Comparison of ENCODE assay signal across 16 cellular contexts in the genomic region with DNA sequence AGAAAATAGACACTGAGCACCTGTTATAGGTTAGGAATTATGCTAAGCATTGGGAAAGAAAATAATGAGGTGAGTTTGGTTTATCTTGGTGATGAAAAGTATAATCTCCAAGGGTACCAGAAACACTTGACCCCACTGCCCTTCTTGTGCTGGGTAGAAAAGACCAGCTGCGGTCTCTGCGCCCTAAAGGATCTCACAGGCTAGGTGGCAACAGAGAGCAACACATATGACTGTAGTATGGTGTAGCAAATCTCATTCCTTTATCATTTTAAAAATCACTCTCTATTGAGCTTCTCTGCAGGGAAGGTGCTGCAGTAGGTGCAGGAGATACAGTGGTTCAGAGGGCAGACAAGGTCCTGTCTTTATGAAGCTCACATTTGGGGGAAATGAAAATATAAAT. TPM values are rescaled to one million over a fixed set of nuclear protein-coding genes. Genes with fewer than 3 reads are reported as not detected.
DNase-seq lines count a peak whose midpoint lies in the region; ATAC-seq, FAIRE-seq and TF ChIP-seq lines count a peak whose summit lies in the region.
"Had no signal": no experiment of that assay in that cellular context is flagged by ENCODE, and none has a peak within 500 bp of the region (broad histone marks: within the 10 kb centered on the region; RNA-seq: fewer than 3 reads in every experiment).

No MANE protein-coding gene starts in this region.

- no peak overlapping the region for H2BK120ac ChIP-seq in H9 (ENCODE audit: low read depth, low read length, poor library complexity, severe bottlenecking)

- peaks cover 0 to 6% (median 0%) of the 10 kb centered on the region in 3 experiments; a peak in 2 of 7 replicates for H3K36me3 Mint-ChIP-seq in H9 (ENCODE audit: insufficient read depth in 1 of 3, low read depth in 3 of 3)
- H3K36me3 Mint-ChIP-seq in activated naive CD4-positive, alpha-beta T cell treated with anti-CD3 and anti-CD28 coated beads, Interleukin-2, amount 50 U/mL, for 72 hours = no peaks in the 10 kb centered on the region
- H3K36me3 Mint-ChIP-seq: CD8-positive, alpha-beta memory T cell had no signal

- H3K27me3 ChIP-seq in H9 (ENCODE audit: insufficient read depth, low read length) (no peaks in the 10 kb centered on the region), Loucy (ENCODE audit: insufficient read depth, low read length, poor library complexity, severe bottlenecking) (no peaks in the 10 kb centered on the region), foreskin keratinocyte (peaks cover 5% of the 10 kb centered on the region), small intestine (ENCODE audit: control insufficient read depth in 2 of 2, insufficient read depth in 2 of 2, low read length in 2 of 2) (no peaks in the 10 kb centered on the region)

- H3K23me2 ChIP-seq in H9 (ENCODE audit: insufficient read length, low read depth, low read length, poor library complexity, severe bottlenecking) = no peaks in the 10 kb centered on the region

- no peak overlapping the region for H4K5ac ChIP-seq in H9 (ENCODE audit: insufficient read length, low read depth, low read length)

- H3K27ac ChIP-seq in H9 (ENCODE audit: insufficient read length, low read depth, low read length) (no peak overlapping the region), VCaP (no peak overlapping the region), foreskin keratinocyte (no peak overlapping the region), small intestine (ENCODE audit: low read depth in 1 of 2, low read length in 1 of 2) (no peak overlapping the region)

- DNase-seq in H9 (no peak), foreskin keratinocyte (no peak), small intestine (no peak), NCI-H2107 treated with DMSO at 0.1 percent for 48 hours (lab: John Stamatoyannopoulos, UW; ENCODE audit: unreplicated experiment) (no peak)
- DNase-seq in activated naive CD4-positive, alpha-beta T cell treated with anti-CD3 and anti-CD28 coated beads, Interleukin-2, amount 50 U/mL, for 72 hours (ENCODE audit: low spot score in 2 of 2) = no peak
- DNase-seq: ACHN; C1 segment of cervical spinal cord; CD8-positive, alpha-beta memory T cell; HCEC 1CT; NCI-H1694 treated with DMSO at 0.1 percent for 48 hours; NCI-H2107; NCI-H2227 treated with DMSO at 0.1 percent for 48 hours; SHP77; T-helper 1 cell had no signal

- H3K4me3 ChIP-seq in Loucy (ENCODE audit: low read length, poor library complexity, severe bottlenecking) (no peak overlapping the region), small intestine (ENCODE audit: low read depth in 1 of 2, low read length in 2 of 2) (no peak overlapping the region)

- no peaks in the 10 kb centered on the region for H3K4me1 ChIP-seq in H9 (ENCODE audit: insufficient read depth, low read length)
- peaks cover 28% of the 10 kb centered on the region for H3K4me1 ChIP-seq in Loucy (ENCODE audit: insufficient read depth, low read length, poor library complexity, severe bottlenecking)
- H3K4me1 ChIP-seq in foreskin keratinocyte = no peaks in the 10 kb centered on the region
- no peaks in the 10 kb centered on the region for H3K4me1 ChIP-seq in small intestine (ENCODE audit: control insufficient read depth in 2 of 2, insufficient read depth in 1 of 2, low read depth in 1 of 2, low read length in 1 of 2)

- H2BK12ac ChIP-seq in H9 (ENCODE audit: insufficient read length, low read depth, low read length) = no peak overlapping the region

- H4K8ac ChIP-seq in H9 (replicated peaks; ENCODE audit: insufficient read length, low read depth, low read length) = no peak overlapping the region

- H3K23ac ChIP-seq in H9 (ENCODE audit: insufficient read length, low read depth, low read length) = no peak overlapping the region

- H3K9me2 ChIP-seq in Loucy (replicated peaks; ENCODE audit: low read depth, low read length) = no peaks in the 10 kb centered on the region

- no peak overlapping the region for H4K91ac ChIP-seq in H9 (ENCODE audit: insufficient read length, low read depth, low read length)

- TF ChIP-seq CTCF in H9 (conservative IDR thresholded peaks at IDR 0.05) = peak; percentile 37; the same call in 2 of the 3 replicates
- TF ChIP-seq CTCF in Loucy (conservative IDR thresholded peaks at IDR 0.05; ENCODE audit: low read length) = peak; percentile 53
- TF ChIP-seq CTCF in VCaP (conservative IDR thresholded peaks at IDR 0.05) = 0 out of 2 replicates have a peak, but pooled peaks have one; percentile 15
- peak; percentile 39 for TF ChIP-seq CTCF in foreskin keratinocyte (conservative IDR thresholded peaks at IDR 0.05)

- H3K9me3 ChIP-seq in H9 (ENCODE audit: control insufficient read depth, low read depth, low read length) (no peaks in the 10 kb centered on the region), Loucy (ENCODE audit: insufficient read depth, low read depth, low read length) (no peaks in the 10 kb centered on the region), small intestine (ENCODE audit: control insufficient read depth, low read depth) (no peaks in the 10 kb centered on the region)

- no peak overlapping the region for H2BK15ac ChIP-seq in H9 (ENCODE audit: low read depth, low read length)

- no peaks in the 10 kb centered on the region for H3F3A ChIP-seq in Loucy (ENCODE audit: low read depth)

- H3K79me2 ChIP-seq in H9 (ENCODE audit: insufficient read depth, low read length) (no peaks in the 10 kb centered on the region), Loucy (ENCODE audit: insufficient read depth, low read length) (no peaks in the 10 kb centered on the region)

- no peaks in the 10 kb centered on the region for H4K20me1 ChIP-seq in H9 (ENCODE audit: control insufficient read depth, insufficient read depth, insufficient read length)
- H4K20me1 ChIP-seq in Loucy (ENCODE audit: insufficient read depth, low read length, poor library complexity, severe bottlenecking) = no peaks in the 10 kb centered on the region

- no peak overlapping the region for H3K18ac ChIP-seq in H9 (ENCODE audit: insufficient read length, low read depth, low read length)

- no peak for FAIRE-seq in small intestine (lab: Jason Lieb, UNC)

- H2AK5ac ChIP-seq in H9 (ENCODE audit: insufficient read length, low read length) = no peak overlapping the region

- H3K4me1 Mint-ChIP-seq in H9 = peaks cover 6 to 11% of the 10 kb centered on the region in 2 experiments; a peak in 3 of 4 replicates
- H3K4me1 Mint-ChIP-seq: CD8-positive, alpha-beta memory T cell had no signal

- peaks cover 3% of the 10 kb centered on the region for H3K27me3 Mint-ChIP-seq in H9 (ENCODE audit: low read depth)

- WGBS in H9 (ENCODE audit: extremely low coverage, insufficient read length, low lambda C conversion rate) = no CpG with 5 or more reads among the region's 2 CpGs
- WGBS in small intestine, 3 donors = 81 to 93% (median 88%) methylated on average over 2 of the region's 2 CpGs

- H3K79me1 ChIP-seq in H9 (ENCODE audit: insufficient read depth, low read depth, low read length, poor library complexity, severe bottlenecking) = no peaks in the 10 kb centered on the region

- H3K36me3 ChIP-seq in Loucy (ENCODE audit: insufficient read depth, low read length) (no peaks in the 10 kb centered on the region), small intestine (ENCODE audit: control insufficient read depth in 2 of 2, insufficient read depth in 2 of 2, low read length in 2 of 2) (no peaks in the 10 kb centered on the region)

- no peak overlapping the region for H2BK20ac ChIP-seq in H9 (ENCODE audit: low read depth, low read length, poor library complexity, severe bottlenecking)

- no peaks in the 10 kb centered on the region for H3K9me3 Mint-ChIP-seq in H9
- peaks cover 0 to 6% of the 10 kb centered on the region in 2 donors for H3K9me3 Mint-ChIP-seq in activated naive CD4-positive, alpha-beta T cell treated with anti-CD3 and anti-CD28 coated beads, Interleukin-2, amount 50 U/mL, for 72 hours

- no peak for ATAC-seq in foreskin keratinocyte
- ATAC-seq in activated naive CD4-positive, alpha-beta T cell treated with anti-CD3 and anti-CD28 coated beads, Interleukin-2, amount 50 U/mL, for 72 hours = no peak

- no peak overlapping the region for H3K4me3 Mint-ChIP-seq in H9
- H3K4me3 Mint-ChIP-seq: CD8-positive, alpha-beta memory T cell had no signal

- H3K4me2 ChIP-seq in H9 (ENCODE audit: insufficient read depth, insufficient read length, low read length) (no peak overlapping the region), Loucy (ENCODE audit: low read depth, low read length, poor library complexity, severe bottlenecking) (no peak overlapping the region)

- H3K14ac ChIP-seq in H9 (ENCODE audit: insufficient read depth, low read length) = no peak overlapping the region

- H2AFZ ChIP-seq in H9 (ENCODE audit: low read length) (no peak overlapping the region), Loucy (ENCODE audit: low read length) (no peak overlapping the region)

- H3K27ac Mint-ChIP-seq in H9 = no peak overlapping the region
- H3K27ac Mint-ChIP-seq in activated naive CD4-positive, alpha-beta T cell treated with anti-CD3 and anti-CD28 coated beads, Interleukin-2, amount 50 U/mL, for 72 hours = no peak overlapping the region
- H3K27ac Mint-ChIP-seq: CD8-positive, alpha-beta memory T cell had no signal

- no peak overlapping the region for H3K4ac ChIP-seq in H9 (ENCODE audit: low read depth, low read length)

- H3K56ac ChIP-seq in H9 (ENCODE audit: insufficient read length, low read depth, low read length) = no peak overlapping the region

- H2BK5ac ChIP-seq in H9 (ENCODE audit: insufficient read length, low read length) = no peak overlapping the region

- no peak overlapping the region for H3T11ph ChIP-seq in H9 (ENCODE audit: low read length)

- H3K9ac ChIP-seq in H9 (ENCODE audit: extremely low read depth, insufficient read length, low read length) = no peak overlapping the region
- no peak overlapping the region for H3K9ac ChIP-seq in Loucy (ENCODE audit: low read depth, low read length, poor library complexity, severe bottlenecking)

RNA-seq across cellular contexts. Expression of a gene that starts 26.1 kb away (rescaled TPM):
- 1.5 and 1.8 TPM in 2 replicates for total RNA-seq in H9 (2021)
- total RNA-seq in foreskin keratinocyte = 0.65 and 0.74 TPM in 2 replicates
- polyA plus RNA-seq in foreskin keratinocyte = 0.16 and 0.24 TPM in 2 replicates
- 1 to 10 TPM in 1 of 3 donors, not detected in 2; 2.3 TPM for polyA plus RNA-seq in small intestine
- not detected for total RNA-seq in activated naive CD4-positive, alpha-beta T cell treated with anti-CD3 and anti-CD28 coated beads, Interleukin-2, amount 50 U/mL, for 72 hours
- total RNA-seq: CD8-positive, alpha-beta memory T cell had no signal
- polyA plus RNA-seq: CD8-positive, alpha-beta memory T cell had no signal
